In the genomic region with DNA sequence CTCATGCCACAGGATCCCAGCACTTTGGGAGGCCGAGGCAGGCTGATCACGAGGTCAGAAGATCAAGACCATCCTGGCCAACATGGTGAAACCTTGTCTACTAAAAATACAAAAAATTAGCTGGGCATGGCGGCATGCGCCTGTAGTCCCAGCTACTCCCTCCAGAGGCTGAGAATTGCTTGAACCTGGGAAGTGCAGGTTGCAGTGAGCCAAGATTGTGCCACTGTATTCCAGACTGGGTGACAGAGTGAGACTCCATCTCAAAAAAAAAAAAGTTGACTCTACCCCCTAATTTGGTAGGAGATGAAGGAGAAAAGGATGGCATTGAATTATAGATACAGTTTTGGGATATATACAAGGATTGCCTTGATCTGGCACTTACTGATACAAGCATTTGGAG, we compare ENCODE assay signal across 1 cellular context.
TF ChIP-seq lines count a peak whose summit lies in the region.

No MANE protein-coding gene starts in this region.

TF ChIP-seq in HCT116, 20 proteins besides CTCF, POLR2A, EP300 and RAD21:
- peak; percentile 22; the same call in 1 of the 2 replicates for TF ChIP-seq POLR2AphosphoS5 (IDR thresholded peaks at IDR 0.05; ENCODE audit: low read depth, low read length)
TF ChIP-seq in HCT116: peak in this region for 1; not testable (repeated sequence) for 19.
